ENCODE assay signal across 7 cellular contexts in genomic region chr7:2978403-2978802, GRCh38.
DNase-seq lines count a peak whose midpoint lies in the region; ATAC-seq and TF ChIP-seq lines count a peak whose summit lies in the region.

No MANE protein-coding gene starts in this region.

- no peak overlapping the region for H3K27ac ChIP-seq in sigmoid colon

- H3K4me3 ChIP-seq in sigmoid colon = peak overlapping the region in 1 of 4 donors; percentile 6

- WGBS in sigmoid colon, 2 donors = 7 to 9% methylated on average over 15 of the region's 15 CpGs

- no peaks in the 10 kb centered on the region for H3K4me1 ChIP-seq in sigmoid colon

- no peak for TF ChIP-seq CTCF in sigmoid colon (IDR thresholded peaks at IDR 0.05)

- peak; percentile 76 for ATAC-seq in GM19468 (IDR thresholded peaks at IDR 0.05; ENCODE audit: extremely low read depth, unreplicated experiment)
- peak; percentile 82 for ATAC-seq in HG03460 (IDR thresholded peaks at IDR 0.05; ENCODE audit: unreplicated experiment)

- H3K9me3 ChIP-seq in sigmoid colon = no peaks in the 10 kb centered on the region

- H3K27me3 ChIP-seq in sigmoid colon = peaks cover 0 to 30% (median 25%) of the 10 kb centered on the region in 3 donors

- intact Hi-C loops in sigmoid colon (cut with DNase I) = no loop called here

- TF ChIP-seq POLR2A in sigmoid colon (IDR thresholded peaks at IDR 0.05) = no peak

- no peak for TF ChIP-seq EP300 in sigmoid colon (IDR thresholded peaks at IDR 0.05)

- DNase-seq in activated CD8-positive, alpha-beta memory T cell treated with anti-CD3 and anti-CD28 coated beads for 48 hours (ENCODE audit: low read depth in 2 of 3, low spot score in 2 of 3) = peak in 2 of 3 experiments; percentile 55 to 70
- DNase-seq in iPS DF 19.7 (ENCODE audit: low read depth, low spot score) (peak; percentile 23), sigmoid colon (no peak), RKO (ENCODE audit: low spot score) (no peak)
- peak; percentile 19 to 76 (median 39) for DNase-seq in stimulated activated CD4-positive, alpha-beta T cell treated with anti-CD3 and anti-CD28 coated beads, TNF-alpha, amount 100 ng/mL, for 1 hour (ENCODE audit: low read depth in 3 of 3, low spot score in 1 of 3)

- no peaks in the 10 kb centered on the region for H3K36me3 ChIP-seq in sigmoid colon

Comparison
In these comparisons a context has a peak if more than half of its experiments do, and no peak if none do; other contexts are left out.
1. DNase-seq: peak in activated CD8-positive, alpha-beta memory T cell treated with anti-CD3 and anti-CD28 coated beads for 48 hours (2 of 3), iPS DF 19.7 (single experiment) and stimulated activated CD4-positive, alpha-beta T cell treated with anti-CD3 and anti-CD28 coated beads, TNF-alpha, amount 100 ng/mL, for 1 hour (3 of 3); none in sigmoid colon (single experiment) and RKO (single experiment).